In genomic region chr4:142698541-142698940, GRCh38 we compare ENCODE assay signal across 27 cellular contexts.
DNase-seq lines count a peak whose midpoint lies in the region; ATAC-seq and TF ChIP-seq lines count a peak whose summit lies in the region.
"Had no signal": no experiment of that assay in that cellular context is flagged by ENCODE, and none has a peak within 500 bp of the region (broad histone marks: within the 10 kb centered on the region; RNA-seq: fewer than 3 reads in every experiment).

No MANE protein-coding gene starts in this region.

- no peak overlapping the region for H3K4ac ChIP-seq in neuronal stem cell (ENCODE audit: low read length)

- no peak overlapping the region for H3K4me3 ChIP-seq in neuronal stem cell (ENCODE audit: low read length in 2 of 2)
- H3K4me3 ChIP-seq in heart right ventricle: no peak overlapping the region
- H3K4me3 ChIP-seq: adrenal gland, Peyer's patch, SJCRH30 had no signal

- no peak for ATAC-seq in heart right ventricle
- ATAC-seq: esophagus mucosa, HCT116, left lobe of liver had no signal

- H3K4me1 Mint-ChIP-seq in activated CD4-positive, alpha-beta T cell treated with anti-CD3 and anti-CD28 coated beads, Interleukin-2, amount 10 ng/mL, durations not matched to agents 7 days and 5 days: peaks cover 70% of the 10 kb centered on the region
- H3K4me1 Mint-ChIP-seq in activated T-helper 2 cell treated with anti-CD3 and anti-CD28 coated beads, Interferon-gamma antibody, Interleukin-2, Interleukin-4, amounts not matched to agents 10 μg/mL and 5 μg/mL and 100 μg/mL, durations not matched to agents 14 hours and 24 hours and 36 hours (ENCODE audit: low read depth): peaks cover 59% of the 10 kb centered on the region

- H3K79me1 ChIP-seq in neuronal stem cell (ENCODE audit: low read depth, low read length): no peaks in the 10 kb centered on the region

- peak overlapping the region; percentile 95 for H3K27ac Mint-ChIP-seq in activated CD4-positive, alpha-beta T cell treated with anti-CD3 and anti-CD28 coated beads, Interleukin-2, amount 10 ng/mL, durations not matched to agents 7 days and 5 days
- H3K27ac Mint-ChIP-seq in activated T-helper 2 cell treated with anti-CD3 and anti-CD28 coated beads, Interferon-gamma antibody, Interleukin-2, Interleukin-4, amounts not matched to agents 10 μg/mL and 5 μg/mL and 100 μg/mL, durations not matched to agents 14 hours and 24 hours and 36 hours: peak overlapping the region; percentile 38
- H3K27ac Mint-ChIP-seq: brain, immature natural killer cell had no signal

- no peak overlapping the region for H4K8ac ChIP-seq in neuronal stem cell (ENCODE audit: low read depth, low read length)

- H3K9me3 Mint-ChIP-seq in activated CD4-positive, alpha-beta T cell treated with anti-CD3 and anti-CD28 coated beads, Interleukin-2, amount 10 ng/mL, durations not matched to agents 7 days and 5 days: peaks cover 7% of the 10 kb centered on the region
- no peaks in the 10 kb centered on the region for H3K9me3 Mint-ChIP-seq in activated T-helper 2 cell treated with anti-CD3 and anti-CD28 coated beads, Interferon-gamma antibody, Interleukin-2, Interleukin-4, amounts not matched to agents 10 μg/mL and 5 μg/mL and 100 μg/mL, durations not matched to agents 14 hours and 24 hours and 36 hours
- H3K9me3 Mint-ChIP-seq: brain had no signal

- no peaks in the 10 kb centered on the region for H3K36me3 ChIP-seq in KOPT-K1 (ENCODE audit: insufficient read depth, low read length)
- no peaks in the 10 kb centered on the region for H3K36me3 ChIP-seq in neuronal stem cell (replicated peaks in 1 of 2; ENCODE audit: control insufficient read depth in 2 of 2, insufficient read depth in 2 of 2, low read length in 2 of 2)
- no peaks in the 10 kb centered on the region for H3K36me3 ChIP-seq in heart right ventricle
- H3K36me3 ChIP-seq: adrenal gland, Peyer's patch, SJCRH30 had no signal

- H2BK5ac ChIP-seq in neuronal stem cell (ENCODE audit: low read length): no peak overlapping the region

- H2AK5ac ChIP-seq in neuronal stem cell (ENCODE audit: low read depth, low read length): no peak overlapping the region

- H3K4me1 ChIP-seq in neuronal stem cell (ENCODE audit: control insufficient read depth in 2 of 2, insufficient read depth in 1 of 2, low read depth in 1 of 2, low read length in 2 of 2): no peaks in the 10 kb centered on the region
- peaks cover 0 to 25% (median 9%) of the 10 kb centered on the region in 9 donors for H3K4me1 ChIP-seq in heart right ventricle
- H3K4me1 ChIP-seq: adrenal gland, Peyer's patch, SJCRH30 had no signal

- peaks cover 31% of the 10 kb centered on the region for H3K36me3 Mint-ChIP-seq in activated CD4-positive, alpha-beta T cell treated with anti-CD3 and anti-CD28 coated beads, Interleukin-2, amount 10 ng/mL, durations not matched to agents 7 days and 5 days (ENCODE audit: low read depth)
- H3K36me3 Mint-ChIP-seq in activated T-helper 2 cell treated with anti-CD3 and anti-CD28 coated beads, Interferon-gamma antibody, Interleukin-2, Interleukin-4, amounts not matched to agents 10 μg/mL and 5 μg/mL and 100 μg/mL, durations not matched to agents 14 hours and 24 hours and 36 hours (ENCODE audit: low read depth): peaks cover 6% of the 10 kb centered on the region
- H3K36me3 Mint-ChIP-seq: brain, immature natural killer cell had no signal

- no peak overlapping the region for H2BK12ac ChIP-seq in neuronal stem cell (ENCODE audit: low read length)

- no peak overlapping the region for H4K91ac ChIP-seq in neuronal stem cell (ENCODE audit: low read depth, low read length, poor library complexity)

- TF ChIP-seq CTCF in heart right ventricle (IDR thresholded peaks at IDR 0.05): no peak

- H2BK15ac ChIP-seq in neuronal stem cell (ENCODE audit: low read length): no peak overlapping the region

- CTCF ChIA-PET in activated CD4-positive, alpha-beta T cell treated with anti-CD3 and anti-CD28 coated beads, Interleukin-2, amount 10 ng/mL, durations not matched to agents 7 days and 5 days (lab: Charles Lee): interaction anchor here (1.2 kb wide), 1 partner anchor 8 kb away, joined by 3 read pairs; no protein-coding TSS in a partner anchor

- POLR2A ChIA-PET in activated CD4-positive, alpha-beta T cell treated with anti-CD3 and anti-CD28 coated beads, Interleukin-2, amount 10 ng/mL, durations not matched to agents 7 days and 5 days (lab: Charles Lee): no interaction called here

- no peak for DNase-seq in activated CD4-positive, alpha-beta T cell treated with anti-CD3 and anti-CD28 coated beads, Interleukin-2, amount 10 ng/mL, durations not matched to agents 7 days and 5 days
- no peak for DNase-seq in activated CD4-positive, alpha-beta T cell treated with anti-CD3 and anti-CD28 coated beads for 4 hours
- no peak for DNase-seq in activated T-helper 2 cell treated with anti-CD3 and anti-CD28 coated beads, Interferon-gamma antibody, Interleukin-2, Interleukin-4, amounts not matched to agents 10 μg/mL and 5 μg/mL and 100 μg/mL, durations not matched to agents 14 hours and 24 hours and 36 hours (ENCODE audit: low spot score)
- no peak for DNase-seq in neuronal stem cell (ENCODE audit: low spot score)
- no peak for DNase-seq in stimulated activated CD4-positive, alpha-beta T cell treated with anti-CD3 and anti-CD28 coated beads, Interleukin-4, amount 100 ng/mL, for 24 hours
- DNase-seq in activated gamma-delta T cell treated with Interleukin-2 at 50 U/mL for 16 hours: no peak
- no peak for DNase-seq in heart right ventricle
- DNase-seq: activated CD4-positive, alpha-beta T cell treated with anti-CD3 and anti-CD28 coated beads, Interleukin-2, amount 50 U/mL, for 1 hour; activated T-cell treated with anti-CD3 and anti-CD28 coated beads for 4 hours; adrenal gland; AML-193; COR-L47; effector CD8-positive, alpha-beta T cell; foreskin melanocyte; hippocampal formation; immature natural killer cell; NCI-H146; NCI-H524 treated with DMSO at 0.1 percent for 48 hours; occipital lobe; Peyer's patch; SJCRH30 had no signal

- no peak overlapping the region for H3K9ac ChIP-seq in neuronal stem cell (ENCODE audit: low read depth, low read length, poor library complexity)
- H3K9ac ChIP-seq: KMS-11 had no signal

- peak overlapping the region; percentile 95 for H3K27ac ChIP-seq in KOPT-K1 (ENCODE audit: low read depth, low read length, poor library complexity, severe bottlenecking)
- no peak overlapping the region for H3K27ac ChIP-seq in neuronal stem cell (replicated peaks; ENCODE audit: low read length)
- H3K27ac ChIP-seq in heart right ventricle: no peak overlapping the region
- H3K27ac ChIP-seq: adrenal gland, KMS-11, SJCRH30 had no signal

- intact Hi-C loops in activated T-helper 2 cell treated with anti-CD3 and anti-CD28 coated beads, Interferon-gamma antibody, Interleukin-2, Interleukin-4, amounts not matched to agents 10 μg/mL and 5 μg/mL and 100 μg/mL, durations not matched to agents 14 hours and 24 hours and 36 hours (cut with micrococcal nuclease): loop anchor here (5.0 kb wide), 1 partner anchor 124 kb away; no protein-coding TSS in a partner anchor
- intact Hi-C loops in heart right ventricle (cut with DNase I): no loop called here

- no peak overlapping the region for H3K4me2 ChIP-seq in neuronal stem cell (ENCODE audit: insufficient read depth, low read length, poor library complexity, severe bottlenecking)
- H3K4me2 ChIP-seq: KMS-11 had no signal

- H3K14ac ChIP-seq in neuronal stem cell (ENCODE audit: low read length): no peak overlapping the region

- H3K23ac ChIP-seq in neuronal stem cell (ENCODE audit: low read depth, low read length, poor library complexity): no peak overlapping the region

- no peaks in the 10 kb centered on the region for H3K27me3 Mint-ChIP-seq in activated CD4-positive, alpha-beta T cell treated with anti-CD3 and anti-CD28 coated beads, Interleukin-2, amount 10 ng/mL, durations not matched to agents 7 days and 5 days
- no peaks in the 10 kb centered on the region for H3K27me3 Mint-ChIP-seq in activated T-helper 2 cell treated with anti-CD3 and anti-CD28 coated beads, Interferon-gamma antibody, Interleukin-2, Interleukin-4, amounts not matched to agents 10 μg/mL and 5 μg/mL and 100 μg/mL, durations not matched to agents 14 hours and 24 hours and 36 hours (ENCODE audit: low read depth)
- H3K27me3 Mint-ChIP-seq: brain had no signal

- no peak overlapping the region for H3K4me3 Mint-ChIP-seq in activated CD4-positive, alpha-beta T cell treated with anti-CD3 and anti-CD28 coated beads, Interleukin-2, amount 10 ng/mL, durations not matched to agents 7 days and 5 days
- no peak overlapping the region for H3K4me3 Mint-ChIP-seq in activated T-helper 2 cell treated with anti-CD3 and anti-CD28 coated beads, Interferon-gamma antibody, Interleukin-2, Interleukin-4, amounts not matched to agents 10 μg/mL and 5 μg/mL and 100 μg/mL, durations not matched to agents 14 hours and 24 hours and 36 hours (ENCODE audit: low read depth)
- H3K4me3 Mint-ChIP-seq: brain, immature natural killer cell had no signal

- H3K18ac ChIP-seq in neuronal stem cell (ENCODE audit: low read length): no peak overlapping the region

- H3K27me3 ChIP-seq in neuronal stem cell (ENCODE audit: control insufficient read depth in 3 of 3, insufficient read depth in 3 of 3, low read depth in 1 of 3, low read length in 3 of 3) (no peaks in the 10 kb centered on the region), heart right ventricle (no peaks in the 10 kb centered on the region)
- H3K27me3 ChIP-seq: adrenal gland, Peyer's patch, SJCRH30 had no signal

- no CpG with 5 or more reads among the region's 1 CpG for WGBS in neuronal stem cell (ENCODE audit: extremely low coverage in 2 of 2, insufficient read length in 2 of 2, insufficient replicate concordance in 1 of 2), 2 donors
- WGBS in heart right ventricle, 2 donors: 88 to 93% methylated on average over 1 of the region's 1 CpG

- peak overlapping the region; percentile 6 for H2AFZ ChIP-seq in neuronal stem cell (ENCODE audit: low read length)

- no peak overlapping the region for H2BK120ac ChIP-seq in neuronal stem cell (ENCODE audit: low read depth, low read length)

- H3K9me3 ChIP-seq in KOPT-K1 (ENCODE audit: insufficient read depth, low read length, poor library complexity, severe bottlenecking) (no peaks in the 10 kb centered on the region), neuronal stem cell (replicated peaks in 1 of 2; ENCODE audit: control insufficient read depth in 2 of 2, insufficient read depth in 1 of 2, low read depth in 1 of 2, low read length in 2 of 2) (no peaks in the 10 kb centered on the region), heart right ventricle (no peaks in the 10 kb centered on the region)
- H3K9me3 ChIP-seq: adrenal gland, Peyer's patch, SJCRH30 had no signal
